In genomic region chr17:50866950-50867855, GRCh38 we compare ENCODE assay signal across 8 cellular contexts. TPM values are rescaled to one million over a fixed set of nuclear protein-coding genes. Genes with fewer than 3 reads are reported as not detected.
DNase-seq lines count a peak whose midpoint lies in the region; ATAC-seq and TF ChIP-seq lines count a peak whose summit lies in the region.

No MANE protein-coding gene starts in this region.

- H3K9me3 ChIP-seq in T-helper 17 cell (ENCODE audit: control insufficient read depth, low read length, poor library complexity, severe bottlenecking) = no peaks in the 10 kb centered on the region

- intact Hi-C loops in left ventricle myocardium superior (cut with micrococcal nuclease) = no loop called here

- peak; percentile 37 for ATAC-seq in HG02938 (IDR thresholded peaks at IDR 0.05; ENCODE audit: unreplicated experiment)
- ATAC-seq in T-helper 17 cell = peak; percentile 54
- ATAC-seq in left ventricle myocardium superior = peak; percentile 75

- peak overlapping the region; percentile 95 for H3K4me3 Mint-ChIP-seq in T-helper 17 cell
- peak overlapping the region; percentile 83 for H3K4me3 Mint-ChIP-seq in progenitor cell of endocrine pancreas (ENCODE audit: low read depth)

- peaks cover 46% of the 10 kb centered on the region for H3K4me1 Mint-ChIP-seq in T-helper 17 cell
- H3K4me1 Mint-ChIP-seq in progenitor cell of endocrine pancreas (ENCODE audit: low read depth) = peaks cover 33% of the 10 kb centered on the region

- H3K27me3 Mint-ChIP-seq in T-helper 17 cell = no peaks in the 10 kb centered on the region
- H3K27me3 Mint-ChIP-seq in progenitor cell of endocrine pancreas = no peaks in the 10 kb centered on the region

- H3K27ac Mint-ChIP-seq in T-helper 17 cell = peak overlapping the region; percentile 97
- H3K27ac Mint-ChIP-seq in progenitor cell of endocrine pancreas = peak overlapping the region; percentile 100

- in situ Hi-C loops in GM13976 (cut with MboI; ENCODE audit: low sequenced_read_pairs, unreplicated experiment) = no loop called here

- no peaks in the 10 kb centered on the region for H3K9me3 Mint-ChIP-seq in progenitor cell of endocrine pancreas (ENCODE audit: low read depth)

- H3K36me3 Mint-ChIP-seq in T-helper 17 cell (ENCODE audit: low read depth) (peaks cover 8% of the 10 kb centered on the region), progenitor cell of endocrine pancreas (ENCODE audit: insufficient read depth) (peaks cover 5% of the 10 kb centered on the region)

- no peak for TF ChIP-seq CTCF in GM13976 (IDR thresholded peaks at IDR 0.05; ENCODE audit: borderline replicate concordance, control extremely low read depth, extremely low read depth, insufficient read depth, missing control alignments)
- TF ChIP-seq CTCF in progenitor cell of endocrine pancreas (IDR thresholded peaks at IDR 0.05; ENCODE audit: unreplicated experiment) = no peak

- DNase-seq in GM13976 (ENCODE audit: low spot score) = peak; percentile 84
- DNase-seq in NCI-H187 (lab: John Stamatoyannopoulos, UW) = peak; percentile 80 to 82
- peak; percentile 64 to 75 (median 67) for DNase-seq in T-helper 17 cell
- peak; percentile 95 for DNase-seq in left ventricle myocardium superior
- DNase-seq in progenitor cell of endocrine pancreas (ENCODE audit: low spot score, unreplicated experiment) = peak; percentile 78
- DNase-seq in ureter (ENCODE audit: low spot score) = peak; percentile 98

- H3K27ac ChIP-seq in angular gyrus (ENCODE audit: low read depth, low read length) = peak overlapping the region; percentile 96

RNA-seq across cellular contexts. Expression of gene TOB1, which starts 1.0 kb away (rescaled TPM):
- total RNA-seq in T-helper 17 cell = 100 to 1,000 TPM; 226 to 358 TPM
- total RNA-seq in left ventricle myocardium superior = 107 TPM
- 41.0 and 43.9 TPM in 2 replicates for total RNA-seq in progenitor cell of endocrine pancreas
- 195 TPM for total RNA-seq in ureter

RNA-seq across cellular contexts. Expression of gene WFIKKN2, which starts 31.8 kb away (rescaled TPM):
- total RNA-seq in T-helper 17 cell = not detected
- 0.07 TPM for total RNA-seq in left ventricle myocardium superior
- total RNA-seq in progenitor cell of endocrine pancreas = not detected in 2 replicates
- 0.21 TPM for total RNA-seq in ureter

Comparison
In these comparisons a context has a peak if more than half of its experiments do, and no peak if none do; other contexts are left out.
1. Peak in every context shown above with its lines: DNase-seq, ATAC-seq and H3K27ac ChIP-seq.